ENCODE assay signal across 9 cellular contexts in the genomic region with DNA sequence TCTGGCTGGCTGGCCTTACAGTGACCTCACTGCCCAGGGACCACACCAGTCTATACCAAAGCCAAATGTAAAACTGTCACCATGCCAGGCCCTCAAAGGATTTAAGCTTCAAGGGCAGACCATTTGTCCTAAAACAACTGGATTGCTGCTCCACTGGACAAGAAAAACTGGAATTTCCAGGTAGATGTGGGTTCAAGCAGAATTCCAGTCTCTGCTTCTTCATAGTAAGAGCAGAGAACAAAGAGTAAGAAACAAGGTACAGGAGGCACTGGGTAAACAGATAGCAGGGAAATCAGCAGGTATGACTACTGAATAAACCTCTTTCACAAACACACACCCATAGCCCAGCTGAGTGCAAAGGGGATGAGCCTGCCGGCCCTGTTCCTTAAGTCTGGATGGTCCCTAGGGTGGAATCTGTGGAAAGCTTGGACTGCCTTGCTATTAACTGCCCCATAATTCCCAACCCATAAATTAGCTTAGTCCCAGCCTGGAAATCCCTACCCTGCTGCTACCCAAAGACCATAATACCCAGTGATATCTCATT. TPM values are rescaled to one million over a fixed set of nuclear protein-coding genes. Genes with fewer than 3 reads are reported as not detected.
A peak's percentile ranks its signal among the peaks of the same experiment; 100 is the strongest.
DNase-seq lines count a peak whose midpoint lies in the region; ATAC-seq and TF ChIP-seq lines count a peak whose summit lies in the region.
"Had no signal": no experiment of that assay in that cellular context is flagged by ENCODE, and none has a peak within 500 bp of the region (broad histone marks: within the 10 kb centered on the region; RNA-seq: fewer than 3 reads in every experiment).

No MANE protein-coding gene starts in this region.

- H3K27ac ChIP-seq in VCaP (peak overlapping the region; percentile 81), layer of hippocampus (ENCODE audit: low read depth, low read length) (peak overlapping the region; percentile 38), testis (peak overlapping the region; percentile 98 to 99)

- H3K36me3 ChIP-seq in testis (ENCODE audit: low read depth, missing control alignments) = no peaks in the 10 kb centered on the region

- no peaks in the 10 kb centered on the region for H3K27me3 Mint-ChIP-seq in T-helper 1 cell treated with Interleukin-12 subunit alpha and Interleukin-12 subunit beta and Interleukin-4 antibody, amounts not matched to agents 30 μg/mL and 1 μg/mL, for 36 hours (ENCODE audit: low read depth)

- no peak for TF ChIP-seq POLR2A in testis (IDR thresholded peaks at IDR 0.05)

- no peak overlapping the region for H3K4me3 ChIP-seq in testis

- no peaks in the 10 kb centered on the region for H3K9me3 ChIP-seq in testis

- H3K4me1 ChIP-seq in testis = peaks cover 75% of the 10 kb centered on the region

- no peaks in the 10 kb centered on the region for H3K9me3 Mint-ChIP-seq in T-helper 1 cell treated with Interleukin-12 subunit alpha and Interleukin-12 subunit beta and Interleukin-4 antibody, amounts not matched to agents 30 μg/mL and 1 μg/mL, for 36 hours

- intact Hi-C loops in testis (cut with DNase I; ENCODE audit: low total_unique reads) = loop anchor here (10.0 kb wide), 1 partner anchor 77 kb away; no protein-coding TSS in a partner anchor

- WGBS in testis, 2 donors = 11 to 71% methylated on average over 1 of the region's 1 CpG

- peaks cover 16% of the 10 kb centered on the region for H3K36me3 Mint-ChIP-seq in T-helper 1 cell treated with Interleukin-12 subunit alpha and Interleukin-12 subunit beta and Interleukin-4 antibody, amounts not matched to agents 30 μg/mL and 1 μg/mL, for 36 hours (ENCODE audit: low read depth)

- H3K27me3 ChIP-seq in layer of hippocampus (ENCODE audit: control insufficient read depth, insufficient read depth, low read length) (no peaks in the 10 kb centered on the region), testis (no peaks in the 10 kb centered on the region)

- DNase-seq in T-helper 1 cell (no peak), testis (no peak), GM19238 (ENCODE audit: insufficient read length, low spot score) (no peak), foreskin melanocyte (no peak)
- DNase-seq: NCI-H2081 treated with DMSO at 0.1 percent for 48 hours had no signal

- ATAC-seq in HG03457 (IDR thresholded peaks at IDR 0.05; ENCODE audit: unreplicated experiment) = no peak

- peak overlapping the region; percentile 97 for H3K27ac Mint-ChIP-seq in T-helper 1 cell treated with Interleukin-12 subunit alpha and Interleukin-12 subunit beta and Interleukin-4 antibody, amounts not matched to agents 30 μg/mL and 1 μg/mL, for 36 hours

- no peak for TF ChIP-seq CTCF in VCaP (conservative IDR thresholded peaks at IDR 0.05)
- no peak for TF ChIP-seq CTCF in testis (IDR thresholded peaks at IDR 0.05)

- H3K4me3 Mint-ChIP-seq in T-helper 1 cell treated with Interleukin-12 subunit alpha and Interleukin-12 subunit beta and Interleukin-4 antibody, amounts not matched to agents 30 μg/mL and 1 μg/mL, for 36 hours = peak overlapping the region; percentile 1

- H3K4me1 Mint-ChIP-seq in T-helper 1 cell treated with Interleukin-12 subunit alpha and Interleukin-12 subunit beta and Interleukin-4 antibody, amounts not matched to agents 30 μg/mL and 1 μg/mL, for 36 hours (ENCODE audit: low read depth) = peaks cover 80% of the 10 kb centered on the region

RNA-seq across cellular contexts. Expression of a gene that starts 5.5 kb away (rescaled TPM):
- 100 to 1,000 TPM; 192 to 212 TPM for total RNA-seq in testis
- 112 TPM for polyA plus RNA-seq in testis (ENCODE audit: insufficient read depth, low read depth, low replicate concordance)

Comparison
In these comparisons a context has a peak if more than half of its experiments do, and no peak if none do; other contexts are left out.
1. H3K27ac ChIP-seq: peak in every context shown above with its lines; median percentile 98 in testis; 81 in VCaP; 38 in layer of hippocampus.